8 cellular contexts compared by ENCODE assay signal in genomic region chr2:23384551-23385349, GRCh38. TPM values are rescaled to one million over a fixed set of nuclear protein-coding genes. Genes with fewer than 3 reads are reported as not detected.
DNase-seq lines count a peak whose midpoint lies in the region; ATAC-seq and TF ChIP-seq lines count a peak whose summit lies in the region.

TSS of gene KLHL29 (plus strand) at chr2:23385179. CDS start at chr2:23562197, 177,018 bp downstream.

- H3K27me3 Mint-ChIP-seq in activated naive CD8-positive, alpha-beta T cell treated with anti-CD3 and anti-CD28 coated beads for 36 hours, result peaks cover 65% of the 10 kb centered on the region

- H3K36me3 ChIP-seq in upper lobe of right lung, result no peaks in the 10 kb centered on the region

- ATAC-seq in GM19463 (IDR thresholded peaks at IDR 0.05; ENCODE audit: unreplicated experiment), result peak; percentile 57
- ATAC-seq in HG03565 (IDR thresholded peaks at IDR 0.05; ENCODE audit: unreplicated experiment), result peak; percentile 56
- peak; percentile 75 for ATAC-seq in upper lobe of right lung

- peak within 1 kb of the TSS; percentile 65 for H3K4me3 Mint-ChIP-seq in activated naive CD8-positive, alpha-beta T cell treated with anti-CD3 and anti-CD28 coated beads for 36 hours

- H3K9me3 Mint-ChIP-seq in activated naive CD8-positive, alpha-beta T cell treated with anti-CD3 and anti-CD28 coated beads for 36 hours, result no peaks in the 10 kb centered on the region

- H3K27ac Mint-ChIP-seq in activated naive CD8-positive, alpha-beta T cell treated with anti-CD3 and anti-CD28 coated beads for 36 hours, result no peak within 1 kb of the TSS

- H3K9me3 ChIP-seq in upper lobe of right lung, result no peaks in the 10 kb centered on the region

- peak within 1 kb of the TSS; percentile 65 for H3K4me3 ChIP-seq in upper lobe of right lung

- peaks cover 28% of the 10 kb centered on the region for H3K4me1 Mint-ChIP-seq in activated naive CD8-positive, alpha-beta T cell treated with anti-CD3 and anti-CD28 coated beads for 36 hours

- no peak for TF ChIP-seq CTCF in upper lobe of right lung (IDR thresholded peaks at IDR 0.05)

- H3K4me1 ChIP-seq in upper lobe of right lung, result peaks cover 12% of the 10 kb centered on the region

- H3K27ac ChIP-seq in upper lobe of right lung, result peak within 1 kb of the TSS; percentile 72

- in situ Hi-C loops in Caki2 (cut with HindIII; ENCODE audit: low pct_unique_long_range_greater_than_20kb, low sequenced_read_pairs) (no loop called here), SK-MEL-5 (cut with HindIII; ENCODE audit: low pct_unique_long_range_greater_than_20kb, low sequenced_read_pairs) (no loop called here)

- intact Hi-C loops in cardiac septum (cut with DNase I), result loop anchor here (10.0 kb wide), 2 partner anchors 180 to 370 kb away; no protein-coding TSS in a partner anchor
- intact Hi-C loops in posterior cingulate gyrus (cut with DNase I), result no loop called here
- intact Hi-C loops in upper lobe of right lung (cut with DNase I), result no loop called here

- no peaks in the 10 kb centered on the region for H3K36me3 Mint-ChIP-seq in activated naive CD8-positive, alpha-beta T cell treated with anti-CD3 and anti-CD28 coated beads for 36 hours

- peak; percentile 56 for DNase-seq in Caki2 (ENCODE audit: low read depth)
- peak; percentile 77 for DNase-seq in SK-MEL-5 (ENCODE audit: low read depth, low spot score)
- peak; percentile 74 for DNase-seq in activated naive CD8-positive, alpha-beta T cell treated with anti-CD3 and anti-CD28 coated beads for 36 hours
- DNase-seq in cardiac septum (ENCODE audit: low spot score), result peak; percentile 89
- DNase-seq in posterior cingulate gyrus, result peak; percentile 71 to 96 (median 80)
- DNase-seq in upper lobe of right lung, result peak; percentile 94

- H3K27me3 ChIP-seq in upper lobe of right lung, result peaks cover 10% of the 10 kb centered on the region

RNA-seq across cellular contexts. Expression of gene KLHL29, which starts in this region (rescaled TPM):
- total RNA-seq in Caki2 (2014; rRNA removed; shearing (Covaris generic); ENCODE audit: low replicate concordance), result 1.4 and 2.1 TPM in 2 replicates
- 5.5 and 6.4 TPM in 2 replicates for total RNA-seq in SK-MEL-5 (2014; rRNA removed; shearing (Covaris generic))
- 16.5 and 24.2 TPM in 2 replicates for polyA plus RNA-seq in SK-MEL-5 (2015; cell fraction: cytosol; rRNA removed)
- 38.6 and 40.4 TPM in 2 replicates for polyA plus RNA-seq in SK-MEL-5 (2015; cell fraction: nucleus; rRNA removed)
- 1 to 10 TPM; 1.2 to 1.5 TPM for total RNA-seq in activated naive CD8-positive, alpha-beta T cell treated with anti-CD3 and anti-CD28 coated beads for 36 hours
- total RNA-seq in cardiac septum (1.6 TPM), upper lobe of right lung (15.1 TPM)

Comparison
In these comparisons a context has a peak if more than half of its experiments do, and no peak if none do; other contexts are left out.
1. Peak in every context shown above with its lines: DNase-seq, ATAC-seq, H3K4me3 ChIP-seq and H3K27ac ChIP-seq.